1 cellular context compared by ENCODE assay signal in genomic region chr16:58024347-58024672, GRCh38.
TF ChIP-seq lines count a peak whose summit lies in the region.

No MANE protein-coding gene starts in this region.

TF ChIP-seq in GM23338, 12 proteins besides CTCF, POLR2A, EP300 and RAD21 (continued from another document):
- TF ChIP-seq ZNF462 (CRISPR knock-in tag; IDR thresholded peaks at IDR 0.05) (no peak), REST (IDR thresholded peaks at IDR 0.05; ENCODE audit: unreplicated experiment) (no peak), JUNB (IDR thresholded peaks at IDR 0.05; ENCODE audit: unreplicated experiment) (no peak), ETS1 (IDR thresholded peaks at IDR 0.05) (no peak), ZNF114 (CRISPR knock-in tag; IDR thresholded peaks at IDR 0.05) (no peak)
TF ChIP-seq in GM23338: peak in this region for 0.
